3 cellular contexts compared by ENCODE assay signal in the genomic region with DNA sequence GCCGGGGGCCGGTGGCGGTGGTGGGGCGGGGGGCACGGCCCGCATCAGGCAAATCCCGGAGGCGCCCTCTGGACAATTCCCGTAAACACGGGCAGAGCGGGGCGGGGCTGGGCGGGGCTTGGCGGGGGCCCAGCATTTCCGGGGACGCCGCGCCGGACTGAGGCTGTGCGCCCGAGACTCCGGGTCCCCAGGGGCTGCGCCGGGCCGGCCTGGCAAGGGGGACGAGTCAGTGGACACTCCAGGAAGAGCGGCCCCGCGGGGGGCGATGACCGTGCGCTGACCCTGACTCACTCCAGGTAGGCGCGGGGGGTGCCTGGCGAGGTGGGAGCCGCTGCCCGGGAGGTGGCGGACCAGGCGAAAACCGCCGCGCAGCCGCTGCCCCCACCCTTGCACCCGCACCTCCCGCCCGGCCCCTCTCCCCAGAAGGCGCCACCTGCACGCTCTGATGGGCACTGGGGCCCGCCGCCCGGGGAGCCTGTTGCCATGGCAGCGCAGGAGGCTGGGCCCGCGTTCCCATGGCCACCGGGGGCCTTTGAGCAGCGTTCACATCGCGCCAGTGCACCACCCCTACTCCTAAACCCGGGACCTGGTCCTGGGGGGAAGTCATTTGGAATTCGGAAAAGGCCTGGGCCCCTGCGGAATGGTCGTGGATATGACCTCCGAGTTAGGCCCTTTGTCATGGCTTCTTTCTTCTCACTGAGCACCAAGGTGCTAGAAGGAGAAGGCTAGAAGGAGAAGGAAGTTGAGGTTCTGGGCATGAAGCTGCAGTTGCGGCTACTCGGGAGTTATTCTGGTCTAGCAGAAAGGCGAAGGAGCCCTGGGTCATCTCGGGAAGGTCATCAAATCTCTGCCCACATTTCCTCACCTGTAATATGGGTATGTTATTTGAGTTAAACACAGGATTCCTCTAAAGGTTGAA.
A peak's percentile ranks its signal among the peaks of the same experiment; 100 is the strongest.
TF ChIP-seq lines count a peak whose summit lies in the region.

No MANE protein-coding gene starts in this region.

TF ChIP-seq in GM12891, 5 proteins besides CTCF, POLR2A, EP300 and RAD21:
- TF ChIP-seq POLR2AphosphoS5 (IDR thresholded peaks at IDR 0.05; ENCODE audit: low read depth, low read length) = no peak
- TF ChIP-seq PAX5 (IDR thresholded peaks at IDR 0.05; ENCODE audit: insufficient read depth, low read length, severe bottlenecking) = peak; percentile 84

TF ChIP-seq in HCT116, 20 proteins besides CTCF, POLR2A, EP300 and RAD21:
- TF ChIP-seq POLR2AphosphoS5 (IDR thresholded peaks at IDR 0.05; ENCODE audit: low read depth, low read length) (peak; percentile 67), TCF7L2 (IDR thresholded peaks at IDR 0.05; ENCODE audit: borderline replicate concordance, extremely low read depth, insufficient read depth, insufficient read length) (peak; percentile 6), SRF (IDR thresholded peaks at IDR 0.05; ENCODE audit: low read depth) (no peak), EZH2phosphoT487 (IDR thresholded peaks at IDR 0.05; ENCODE audit: borderline replicate concordance) (no peak), CBX3 (IDR thresholded peaks at IDR 0.05; ENCODE audit: low read depth) (no peak), EZH2 (IDR thresholded peaks at IDR 0.05) (no peak), ZFX (IDR thresholded peaks at IDR 0.05) (peak; percentile 28; the same call in 1 of the 2 replicates)
- TF ChIP-seq, protein P1, sequence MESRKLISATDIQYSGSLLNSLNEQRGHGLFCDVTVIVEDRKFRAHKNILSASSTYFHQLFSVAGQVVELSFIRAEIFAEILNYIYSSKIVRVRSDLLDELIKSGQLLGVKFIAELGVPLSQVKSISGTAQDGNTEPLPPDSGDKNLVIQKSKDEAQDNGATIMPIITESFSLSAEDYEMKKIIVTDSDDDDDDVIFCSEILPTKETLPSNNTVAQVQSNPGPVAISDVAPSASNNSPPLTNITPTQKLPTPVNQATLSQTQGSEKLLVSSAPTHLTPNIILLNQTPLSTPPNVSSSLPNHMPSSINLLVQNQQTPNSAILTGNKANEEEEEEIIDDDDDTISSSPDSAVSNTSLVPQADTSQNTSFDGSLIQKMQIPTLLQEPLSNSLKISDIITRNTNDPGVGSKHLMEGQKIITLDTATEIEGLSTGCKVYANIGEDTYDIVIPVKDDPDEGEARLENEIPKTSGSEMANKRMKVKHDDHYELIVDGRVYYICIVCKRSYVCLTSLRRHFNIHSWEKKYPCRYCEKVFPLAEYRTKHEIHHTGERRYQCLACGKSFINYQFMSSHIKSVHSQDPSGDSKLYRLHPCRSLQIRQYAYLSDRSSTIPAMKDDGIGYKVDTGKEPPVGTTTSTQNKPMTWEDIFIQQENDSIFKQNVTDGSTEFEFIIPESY (IDR thresholded peaks at IDR 0.05; ENCODE audit: extremely low read depth, insufficient replicate concordance, low read length) = no peak

TF ChIP-seq in K562, 482 proteins besides CTCF, POLR2A, EP300 and RAD21 (continues in another document):
- no peak for TF ChIP-seq NR2F6 (CRISPR knock-in tag; IDR thresholded peaks at IDR 0.05)
- no peak for TF ChIP-seq SMARCA5 (IDR thresholded peaks at IDR 0.05)
- 0 out of 2 replicates have a peak, but pooled peaks have one; percentile 7 for TF ChIP-seq MBD2 (IDR thresholded peaks at IDR 0.05; ENCODE audit: borderline replicate concordance, low read depth)
- TF ChIP-seq SMARCB1 (IDR thresholded peaks at IDR 0.05; ENCODE audit: insufficient read length, low read depth) = no peak
- TF ChIP-seq NONO (IDR thresholded peaks at IDR 0.05; ENCODE audit: low read depth in 2 of 2, low read length in 1 of 2) = no peak
- no peak for TF ChIP-seq ZNF212 (CRISPR knock-in tag; IDR thresholded peaks at IDR 0.05)
- no peak for TF ChIP-seq ZKSCAN1 (IDR thresholded peaks at IDR 0.05; ENCODE audit: low read depth, low read length)
- no peak for TF ChIP-seq BACH1 (tag; IDR thresholded peaks at IDR 0.05)
- TF ChIP-seq PHB (CRISPR knock-in tag; IDR thresholded peaks at IDR 0.05) = no peak
- TF ChIP-seq, protein P2, sequence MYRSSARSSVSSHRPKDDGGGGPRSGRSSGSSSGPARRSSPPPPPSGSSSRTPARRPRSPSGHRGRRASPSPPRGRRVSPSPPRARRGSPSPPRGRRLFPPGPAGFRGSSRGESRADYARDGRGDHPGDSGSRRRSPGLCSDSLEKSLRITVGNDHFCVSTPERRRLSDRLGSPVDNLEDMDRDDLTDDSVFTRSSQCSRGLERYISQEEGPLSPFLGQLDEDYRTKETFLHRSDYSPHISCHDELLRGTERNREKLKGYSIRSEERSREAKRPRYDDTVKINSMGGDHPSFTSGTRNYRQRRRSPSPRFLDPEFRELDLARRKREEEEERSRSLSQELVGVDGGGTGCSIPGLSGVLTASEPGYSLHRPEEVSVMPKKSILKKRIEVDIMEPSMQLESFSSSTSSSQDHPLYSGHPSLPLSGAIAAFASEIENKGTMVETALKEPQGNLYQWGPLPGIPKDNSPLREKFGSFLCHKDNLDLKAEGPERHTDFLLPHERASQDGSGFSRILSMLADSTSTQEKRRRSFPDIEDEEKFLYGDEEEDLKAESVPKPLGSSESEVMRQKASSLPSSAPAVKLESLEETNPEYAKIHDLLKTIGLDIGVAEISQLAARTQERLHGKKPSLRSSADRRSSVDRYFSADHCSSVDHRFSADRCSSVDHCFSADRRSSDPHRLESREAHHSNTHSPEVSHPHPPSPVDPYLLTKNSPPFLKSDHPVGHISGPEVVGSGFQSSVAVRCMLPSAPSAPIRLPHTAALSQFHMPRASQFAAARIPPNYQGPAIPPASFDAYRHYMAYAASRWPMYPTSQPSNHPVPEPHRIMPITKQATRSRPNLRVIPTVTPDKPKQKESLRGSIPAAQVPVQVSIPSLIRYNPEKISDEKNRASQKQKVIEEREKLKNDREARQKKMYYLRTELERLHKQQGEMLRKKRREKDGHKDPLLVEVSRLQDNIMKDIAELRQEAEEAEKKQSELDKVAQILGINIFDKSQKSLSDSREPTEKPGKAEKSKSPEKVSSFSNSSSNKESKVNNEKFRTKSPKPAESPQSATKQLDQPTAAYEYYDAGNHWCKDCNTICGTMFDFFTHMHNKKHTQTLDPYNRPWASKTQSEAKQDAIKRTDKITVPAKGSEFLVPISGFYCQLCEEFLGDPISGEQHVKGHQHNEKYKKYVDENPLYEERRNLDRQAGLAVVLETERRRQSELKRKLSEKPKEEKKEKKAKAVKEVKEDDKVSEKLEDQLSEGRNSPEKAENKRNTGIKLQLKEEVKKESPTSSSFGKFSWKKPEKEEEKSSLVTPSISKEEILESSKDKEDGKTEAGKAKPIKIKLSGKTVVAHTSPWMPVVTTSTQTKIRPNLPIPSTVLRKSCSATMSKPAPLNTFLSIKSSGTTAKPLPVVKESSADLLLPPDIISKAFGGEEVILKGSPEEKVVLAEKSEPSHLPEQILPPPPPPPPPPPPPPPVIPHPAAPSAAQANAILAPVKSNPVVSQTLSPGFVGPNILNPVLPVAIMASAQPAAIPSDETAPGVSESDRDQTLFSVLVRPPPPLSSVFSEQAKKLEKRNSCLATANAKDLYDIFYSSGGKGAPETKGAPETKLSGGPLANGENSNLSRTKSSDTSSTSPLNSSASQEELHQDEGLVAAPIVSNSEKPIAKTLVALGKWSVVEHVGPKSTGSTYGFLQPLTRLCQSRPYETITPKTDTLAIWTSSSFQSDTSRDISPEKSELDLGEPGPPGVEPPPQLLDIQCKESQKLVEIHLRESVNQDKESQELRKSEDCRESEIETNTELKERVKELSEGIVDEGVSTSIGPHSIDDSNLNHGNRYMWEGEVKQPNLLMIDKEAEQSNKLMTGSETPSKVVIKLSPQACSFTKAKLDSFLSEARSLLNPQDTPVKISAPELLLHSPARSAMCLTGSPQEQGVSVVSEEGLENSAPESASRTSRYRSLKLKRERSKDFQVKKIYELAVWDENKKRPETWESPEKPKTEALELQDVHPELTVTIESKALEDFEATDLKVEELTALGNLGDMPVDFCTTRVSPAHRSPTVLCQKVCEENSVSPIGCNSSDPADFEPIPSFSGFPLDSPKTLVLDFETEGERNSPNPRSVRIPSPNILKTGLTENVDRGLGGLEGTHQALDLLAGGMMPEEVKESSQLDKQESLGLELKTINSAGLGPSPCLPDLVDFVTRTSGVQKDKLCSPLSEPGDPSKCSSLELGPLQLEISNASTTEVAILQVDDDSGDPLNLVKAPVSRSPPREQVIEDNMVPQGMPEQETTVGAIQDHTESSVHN (IDR thresholded peaks at IDR 0.05; ENCODE audit: borderline replicate concordance in 1 of 2, low read depth in 1 of 2) = no peak
- no peak for TF ChIP-seq IRF2 (CRISPR knock-in tag; IDR thresholded peaks at IDR 0.05)
- TF ChIP-seq TAF9B (IDR thresholded peaks at IDR 0.05; ENCODE audit: partially characterized antibody) = no peak
- TF ChIP-seq CTBP1 (IDR thresholded peaks at IDR 0.05; ENCODE audit: borderline replicate concordance) = peak; percentile 84
- TF ChIP-seq, protein P3, sequence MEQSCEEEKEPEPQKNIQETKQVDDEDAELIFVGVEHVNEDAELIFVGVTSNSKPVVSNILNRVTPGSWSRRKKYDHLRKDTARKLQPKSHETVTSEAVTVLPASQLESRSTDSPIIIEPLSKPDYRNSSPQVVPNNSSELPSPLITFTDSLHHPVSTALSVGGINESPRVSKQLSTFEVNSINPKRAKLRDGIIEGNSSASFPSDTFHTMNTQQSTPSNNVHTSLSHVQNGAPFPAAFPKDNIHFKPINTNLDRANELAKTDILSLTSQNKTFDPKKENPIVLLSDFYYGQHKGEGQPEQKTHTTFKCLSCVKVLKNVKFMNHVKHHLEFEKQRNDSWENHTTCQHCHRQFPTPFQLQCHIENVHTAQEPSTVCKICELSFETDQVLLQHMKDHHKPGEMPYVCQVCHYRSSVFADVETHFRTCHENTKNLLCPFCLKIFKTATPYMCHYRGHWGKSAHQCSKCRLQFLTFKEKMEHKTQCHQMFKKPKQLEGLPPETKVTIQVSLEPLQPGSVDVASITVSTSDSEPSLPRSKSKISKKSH (CRISPR knock-in tag; IDR thresholded peaks at IDR 0.05) = no peak
- TF ChIP-seq HCFC1 (IDR thresholded peaks at IDR 0.05; ENCODE audit: low read depth, low read length) = no peak
- TF ChIP-seq, protein P4, sequence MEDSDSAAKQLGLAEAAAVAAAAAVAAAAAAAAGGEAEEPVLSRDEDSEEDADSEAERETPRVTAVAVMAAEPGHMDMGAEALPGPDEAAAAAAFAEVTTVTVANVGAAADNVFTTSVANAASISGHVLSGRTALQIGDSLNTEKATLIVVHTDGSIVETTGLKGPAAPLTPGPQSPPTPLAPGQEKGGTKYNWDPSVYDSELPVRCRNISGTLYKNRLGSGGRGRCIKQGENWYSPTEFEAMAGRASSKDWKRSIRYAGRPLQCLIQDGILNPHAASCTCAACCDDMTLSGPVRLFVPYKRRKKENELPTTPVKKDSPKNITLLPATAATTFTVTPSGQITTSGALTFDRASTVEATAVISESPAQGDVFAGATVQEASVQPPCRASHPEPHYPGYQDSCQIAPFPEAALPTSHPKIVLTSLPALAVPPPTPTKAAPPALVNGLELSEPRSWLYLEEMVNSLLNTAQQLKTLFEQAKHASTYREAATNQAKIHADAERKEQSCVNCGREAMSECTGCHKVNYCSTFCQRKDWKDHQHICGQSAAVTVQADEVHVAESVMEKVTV (CRISPR knock-in tag; IDR thresholded peaks at IDR 0.05) = no peak
- TF ChIP-seq SMC3 (conservative IDR thresholded peaks at IDR 0.05; ENCODE audit: insufficient read depth, low read depth, low read length) = no peak
- TF ChIP-seq, protein P5, sequence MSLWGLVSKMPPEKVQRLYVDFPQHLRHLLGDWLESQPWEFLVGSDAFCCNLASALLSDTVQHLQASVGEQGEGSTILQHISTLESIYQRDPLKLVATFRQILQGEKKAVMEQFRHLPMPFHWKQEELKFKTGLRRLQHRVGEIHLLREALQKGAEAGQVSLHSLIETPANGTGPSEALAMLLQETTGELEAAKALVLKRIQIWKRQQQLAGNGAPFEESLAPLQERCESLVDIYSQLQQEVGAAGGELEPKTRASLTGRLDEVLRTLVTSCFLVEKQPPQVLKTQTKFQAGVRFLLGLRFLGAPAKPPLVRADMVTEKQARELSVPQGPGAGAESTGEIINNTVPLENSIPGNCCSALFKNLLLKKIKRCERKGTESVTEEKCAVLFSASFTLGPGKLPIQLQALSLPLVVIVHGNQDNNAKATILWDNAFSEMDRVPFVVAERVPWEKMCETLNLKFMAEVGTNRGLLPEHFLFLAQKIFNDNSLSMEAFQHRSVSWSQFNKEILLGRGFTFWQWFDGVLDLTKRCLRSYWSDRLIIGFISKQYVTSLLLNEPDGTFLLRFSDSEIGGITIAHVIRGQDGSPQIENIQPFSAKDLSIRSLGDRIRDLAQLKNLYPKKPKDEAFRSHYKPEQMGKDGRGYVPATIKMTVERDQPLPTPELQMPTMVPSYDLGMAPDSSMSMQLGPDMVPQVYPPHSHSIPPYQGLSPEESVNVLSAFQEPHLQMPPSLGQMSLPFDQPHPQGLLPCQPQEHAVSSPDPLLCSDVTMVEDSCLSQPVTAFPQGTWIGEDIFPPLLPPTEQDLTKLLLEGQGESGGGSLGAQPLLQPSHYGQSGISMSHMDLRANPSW (CRISPR knock-in tag; IDR thresholded peaks at IDR 0.05) = 0 out of 2 replicates have a peak, but pooled peaks have one; percentile 60
- no peak for TF ChIP-seq CHD1 (IDR thresholded peaks at IDR 0.05; ENCODE audit: low read length)
- no peak for TF ChIP-seq CBFA2T3 (IDR thresholded peaks at IDR 0.05)
- TF ChIP-seq, protein P6, sequence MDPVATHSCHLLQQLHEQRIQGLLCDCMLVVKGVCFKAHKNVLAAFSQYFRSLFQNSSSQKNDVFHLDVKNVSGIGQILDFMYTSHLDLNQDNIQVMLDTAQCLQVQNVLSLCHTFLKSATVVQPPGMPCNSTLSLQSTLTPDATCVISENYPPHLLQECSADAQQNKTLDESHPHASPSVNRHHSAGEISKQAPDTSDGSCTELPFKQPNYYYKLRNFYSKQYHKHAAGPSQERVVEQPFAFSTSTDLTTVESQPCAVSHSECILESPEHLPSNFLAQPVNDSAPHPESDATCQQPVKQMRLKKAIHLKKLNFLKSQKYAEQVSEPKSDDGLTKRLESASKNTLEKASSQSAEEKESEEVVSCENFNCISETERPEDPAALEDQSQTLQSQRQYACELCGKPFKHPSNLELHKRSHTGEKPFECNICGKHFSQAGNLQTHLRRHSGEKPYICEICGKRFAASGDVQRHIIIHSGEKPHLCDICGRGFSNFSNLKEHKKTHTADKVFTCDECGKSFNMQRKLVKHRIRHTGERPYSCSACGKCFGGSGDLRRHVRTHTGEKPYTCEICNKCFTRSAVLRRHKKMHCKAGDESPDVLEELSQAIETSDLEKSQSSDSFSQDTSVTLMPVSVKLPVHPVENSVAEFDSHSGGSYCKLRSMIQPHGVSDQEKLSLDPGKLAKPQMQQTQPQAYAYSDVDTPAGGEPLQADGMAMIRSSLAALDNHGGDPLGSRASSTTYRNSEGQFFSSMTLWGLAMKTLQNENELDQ (CRISPR knock-in tag; IDR thresholded peaks at IDR 0.05; ENCODE audit: borderline replicate concordance) = no peak
- no peak for TF ChIP-seq PPARD (CRISPR knock-in tag; IDR thresholded peaks at IDR 0.05)
- TF ChIP-seq ZNF79 (CRISPR knock-in tag; IDR thresholded peaks at IDR 0.05; ENCODE audit: low read depth) = no peak
- no peak for TF ChIP-seq SAP30 (IDR thresholded peaks at IDR 0.05; ENCODE audit: borderline replicate concordance, insufficient read depth, low read depth, low read length, poor library complexity, severe bottlenecking)
- TF ChIP-seq, protein P7, sequence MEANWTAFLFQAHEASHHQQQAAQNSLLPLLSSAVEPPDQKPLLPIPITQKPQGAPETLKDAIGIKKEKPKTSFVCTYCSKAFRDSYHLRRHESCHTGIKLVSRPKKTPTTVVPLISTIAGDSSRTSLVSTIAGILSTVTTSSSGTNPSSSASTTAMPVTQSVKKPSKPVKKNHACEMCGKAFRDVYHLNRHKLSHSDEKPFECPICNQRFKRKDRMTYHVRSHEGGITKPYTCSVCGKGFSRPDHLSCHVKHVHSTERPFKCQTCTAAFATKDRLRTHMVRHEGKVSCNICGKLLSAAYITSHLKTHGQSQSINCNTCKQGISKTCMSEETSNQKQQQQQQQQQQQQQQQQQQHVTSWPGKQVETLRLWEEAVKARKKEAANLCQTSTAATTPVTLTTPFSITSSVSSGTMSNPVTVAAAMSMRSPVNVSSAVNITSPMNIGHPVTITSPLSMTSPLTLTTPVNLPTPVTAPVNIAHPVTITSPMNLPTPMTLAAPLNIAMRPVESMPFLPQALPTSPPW (CRISPR knock-in tag; IDR thresholded peaks at IDR 0.05) = peak; percentile 97
- TF ChIP-seq MAFF (IDR thresholded peaks at IDR 0.05; ENCODE audit: low read length) = no peak
- TF ChIP-seq, protein P8, sequence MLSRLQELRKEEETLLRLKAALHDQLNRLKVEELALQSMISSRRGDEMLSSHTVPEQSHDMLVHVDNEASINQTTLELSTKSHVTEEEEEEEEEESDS (CRISPR knock-in tag; IDR thresholded peaks at IDR 0.05) = no peak
